3 cellular contexts compared by ENCODE assay signal in genomic region chr15:56459096-56459495, GRCh38.
TF ChIP-seq lines count a peak whose summit lies in the region.

No MANE protein-coding gene starts in this region.

TF ChIP-seq in GM12891, 5 proteins besides CTCF, POLR2A, EP300 and RAD21 (continued from another document):
- TF ChIP-seq TAF1 (IDR thresholded peaks at IDR 0.05; ENCODE audit: low read depth, low read length): no peak
- no peak for TF ChIP-seq POLR2AphosphoS5 (IDR thresholded peaks at IDR 0.05; ENCODE audit: low read depth, low read length)
- TF ChIP-seq SPI1 (IDR thresholded peaks at IDR 0.05; ENCODE audit: low read depth, low read length): no peak
- no peak for TF ChIP-seq POU2F2 (IDR thresholded peaks at IDR 0.05; ENCODE audit: low read depth, low read length)

TF ChIP-seq in HEK293, 187 proteins besides CTCF, POLR2A, EP300 and RAD21:
- no peak for TF ChIP-seq ZSCAN4 (tag by site-specific recombination; IDR thresholded peaks at IDR 0.05)
- TF ChIP-seq ZNF146 (tag by site-specific recombination; IDR thresholded peaks at IDR 0.05): peak; percentile 70; the same call in 1 of the 2 replicates

TF ChIP-seq in K562, 482 proteins besides CTCF, POLR2A, EP300 and RAD21 (continued from another document):
- TF ChIP-seq RBM25 (IDR thresholded peaks at IDR 0.05; ENCODE audit: low read depth, low read length, severe bottlenecking) (peak; percentile 58), ZBTB2 (IDR thresholded peaks at IDR 0.05) (no peak), PATZ1 (CRISPR knock-in tag; IDR thresholded peaks at IDR 0.05; ENCODE audit: borderline replicate concordance) (no peak), POLR2H (tag; IDR thresholded peaks at IDR 0.05; ENCODE audit: low read depth) (no peak), E2F3 (CRISPR knock-in tag; IDR thresholded peaks at IDR 0.05) (no peak), ETV1 (tag; conservative IDR thresholded peaks at IDR 0.05; ENCODE audit: low read depth) (no peak), ZNF24 (IDR thresholded peaks at IDR 0.05) (peak; percentile 47; the same call in 1 of the 2 replicates), CBFB (CRISPR knock-in tag; IDR thresholded peaks at IDR 0.05) (no peak), POLR2AphosphoS2 (IDR thresholded peaks at IDR 0.05; ENCODE audit: low read length) (no peak), NELFE (IDR thresholded peaks at IDR 0.05; ENCODE audit: insufficient read depth, insufficient read length) (no peak), ZNF57 (CRISPR knock-in tag; IDR thresholded peaks at IDR 0.05) (no peak), MCM7 (IDR thresholded peaks at IDR 0.05) (no peak)
